8 cellular contexts compared by ENCODE assay signal in genomic region chr12:25241171-25242020, GRCh38. TPM values are rescaled to one million over a fixed set of nuclear protein-coding genes. Genes with fewer than 3 reads are reported as not detected.
DNase-seq lines count a peak whose midpoint lies in the region; ATAC-seq, FAIRE-seq and TF ChIP-seq lines count a peak whose summit lies in the region.

No MANE protein-coding gene starts in this region.

- H3K36me3 ChIP-seq in astrocyte (ENCODE audit: insufficient read depth, low read length), result peaks cover 10% of the 10 kb centered on the region
- peaks cover 4 to 6% of the 10 kb centered on the region in 2 donors for H3K36me3 ChIP-seq in kidney (ENCODE audit: control insufficient read depth in 1 of 2, insufficient read depth in 2 of 2, low read length in 2 of 2)

- ATAC-seq in GM19467 (IDR thresholded peaks at IDR 0.05; ENCODE audit: unreplicated experiment) (peak; percentile 59), HG02678 (IDR thresholded peaks at IDR 0.05; ENCODE audit: unreplicated experiment) (no peak)

- H3K4me3 ChIP-seq in astrocyte (ENCODE audit: insufficient read depth, low read depth, low read length) (no peak overlapping the region), kidney (ENCODE audit: low read length in 2 of 2) (no peak overlapping the region)

- peak; percentile 52 for TF ChIP-seq CTCF in astrocyte (IDR thresholded peaks at IDR 0.05; ENCODE audit: insufficient read depth, low read depth, low read length)
- TF ChIP-seq CTCF in kidney (IDR thresholded peaks at IDR 0.05; ENCODE audit: borderline replicate concordance, extremely low read depth, insufficient read depth), result peak; percentile 38
- TF ChIP-seq CTCF in type B pancreatic cell (conservative IDR thresholded peaks at IDR 0.05), result peak; percentile 79

- no peak overlapping the region for H3K9ac ChIP-seq in astrocyte (ENCODE audit: low read length)
- H3K9ac ChIP-seq in kidney (ENCODE audit: low read length in 2 of 2), result no peak overlapping the region

- peaks cover 79% of the 10 kb centered on the region for H3K79me2 ChIP-seq in astrocyte (ENCODE audit: insufficient read depth, low read length)

- H3K27me3 Mint-ChIP-seq in astrocyte (ENCODE audit: low read depth, unreplicated experiment) (no peaks in the 10 kb centered on the region), type B pancreatic cell (no peaks in the 10 kb centered on the region)

- H2AFZ ChIP-seq in astrocyte (ENCODE audit: low read depth, low read length), result no peak overlapping the region

- H3K4me3 Mint-ChIP-seq in astrocyte (ENCODE audit: unreplicated experiment) (no peak overlapping the region), type B pancreatic cell (no peak overlapping the region)

- H3K27me3 ChIP-seq in astrocyte (ENCODE audit: insufficient read depth, low read length), result no peaks in the 10 kb centered on the region

- peaks cover 3% of the 10 kb centered on the region for H3K36me3 Mint-ChIP-seq in astrocyte (ENCODE audit: low read depth, unreplicated experiment)
- H3K36me3 Mint-ChIP-seq in type B pancreatic cell, result peaks cover 62% of the 10 kb centered on the region

- FAIRE-seq in astrocyte (lab: Jason Lieb, UNC) (peak; percentile 60), kidney (lab: Jason Lieb, UNC) (peak; percentile 96)

- H3K27ac ChIP-seq in astrocyte (ENCODE audit: low read depth, low read length), result no peak overlapping the region
- no peak overlapping the region for H3K27ac ChIP-seq in kidney (ENCODE audit: low read depth in 2 of 2, low read length in 2 of 2)

- H3K4me2 ChIP-seq in astrocyte (ENCODE audit: low read length), result no peak overlapping the region

- H3K9me3 ChIP-seq in astrocyte (ENCODE audit: insufficient read depth, low read depth, low read length) (no peaks in the 10 kb centered on the region), kidney (ENCODE audit: control insufficient read depth in 1 of 2, low read length in 2 of 2) (no peaks in the 10 kb centered on the region)

- H3K4me1 Mint-ChIP-seq in astrocyte (ENCODE audit: low read depth, unreplicated experiment) (peaks cover 8% of the 10 kb centered on the region), type B pancreatic cell (ENCODE audit: unreplicated experiment) (no peaks in the 10 kb centered on the region)

- H3K27ac Mint-ChIP-seq in astrocyte (ENCODE audit: unreplicated experiment) (no peak overlapping the region), type B pancreatic cell (no peak overlapping the region)

- DNase-seq in NCI-H2081 (lab: John Stamatoyannopoulos, UW) (peak; percentile 8 to 20), NCI-H2081 treated with DMSO at 0.1 percent for 48 hours (lab: John Stamatoyannopoulos, UW) (no peak), NCI-H1105 treated with DMSO at 0.1 percent for 48 hours (lab: John Stamatoyannopoulos, UW) (peak; percentile 35), astrocyte (ENCODE audit: low read depth) (peak; percentile 30), kidney (no peak), type B pancreatic cell (ENCODE audit: extremely low spot score, unreplicated experiment) (no peak)

- H4K20me1 ChIP-seq in astrocyte (ENCODE audit: insufficient read depth, low read length), result peaks cover 34% of the 10 kb centered on the region

- H3K9me3 Mint-ChIP-seq in astrocyte (ENCODE audit: unreplicated experiment) (no peaks in the 10 kb centered on the region), type B pancreatic cell (no peaks in the 10 kb centered on the region)

- intact Hi-C loops in kidney (cut with DNase I), result no loop called here

- H3K4me1 ChIP-seq in astrocyte (ENCODE audit: insufficient read depth, low read length), result peaks cover 2% of the 10 kb centered on the region
- no peaks in the 10 kb centered on the region for H3K4me1 ChIP-seq in kidney (ENCODE audit: control insufficient read depth in 1 of 2, insufficient read depth in 1 of 2, low read depth in 1 of 2, low read length in 2 of 2)

RNA-seq across cellular contexts. Expression of gene KRAS, which starts 9.3 kb away (rescaled TPM):
- total RNA-seq in astrocyte (32.3 and 40.3 TPM in 2 replicates), kidney (43.7 TPM), type B pancreatic cell (ENCODE audit: low replicate concordance) (37.4 and 93.3 TPM in 2 replicates)
- 7.5 TPM for polyA plus RNA-seq in kidney (ENCODE audit: insufficient read depth, low read depth, low replicate concordance)

RNA-seq across cellular contexts. Expression of gene ETFRF1, which starts 46.4 kb away (rescaled TPM):
- total RNA-seq in astrocyte (6.7 and 9.2 TPM in 2 replicates), kidney (30.8 TPM), type B pancreatic cell (ENCODE audit: low replicate concordance) (14.2 and 33.6 TPM in 2 replicates)
- polyA plus RNA-seq in kidney (ENCODE audit: insufficient read depth, low read depth, low replicate concordance), result 61.2 TPM

RNA-seq across cellular contexts. Expression of gene DNAI7, which starts 46.4 kb away (rescaled TPM):
- total RNA-seq in astrocyte (0.23 TPM in 1 of 2 replicates, not detected in the other), kidney (5.3 TPM), type B pancreatic cell (ENCODE audit: low replicate concordance) (1.4 and 1.8 TPM in 2 replicates)
- 3.0 TPM for polyA plus RNA-seq in kidney (ENCODE audit: insufficient read depth, low read depth, low replicate concordance)

Comparison
In these comparisons a context has a peak if more than half of its experiments do, and no peak if none do; other contexts are left out.
1. DNase-seq: peak in NCI-H2081 (2 of 2), NCI-H1105 treated with DMSO at 0.1 percent for 48 hours (single experiment) and astrocyte (single experiment); none in NCI-H2081 treated with DMSO at 0.1 percent for 48 hours (single experiment), kidney (single experiment) and type B pancreatic cell (single experiment).
2. Peak in every context shown above with its lines, with median percentiles within 50 percentile points of each other: CTCF ChIP-seq.